ENCODE assay signal across 1 cellular context in genomic region chr12:124497039-124497438, GRCh38.
TF ChIP-seq lines count a peak whose summit lies in the region.

No MANE protein-coding gene starts in this region.

TF ChIP-seq in WTC11, 78 proteins besides CTCF, POLR2A, EP300 and RAD21 (continued from another document):
- TF ChIP-seq GABPB1 (CRISPR knock-in tag; IDR thresholded peaks at IDR 0.05) = no peak
